Comparison of ENCODE assay signal across 7 cellular contexts in genomic region chr14:21039585-21040369, GRCh38. TPM values are rescaled to one million over a fixed set of nuclear protein-coding genes. Genes with fewer than 3 reads are reported as not detected.
DNase-seq lines count a peak whose midpoint lies in the region; ATAC-seq and TF ChIP-seq lines count a peak whose summit lies in the region.

No MANE protein-coding gene starts in this region.

- TF ChIP-seq EP300 in transverse colon (IDR thresholded peaks at IDR 0.05; ENCODE audit: low read depth): no peak

- H3K9ac ChIP-seq in IMR-90 (ENCODE audit: low read depth, low read length): no peak overlapping the region

- H3K4me3 ChIP-seq in IMR-90 (ENCODE audit: insufficient read depth, low read depth, low read length): no peak overlapping the region
- peak overlapping the region; percentile 6 for H3K4me3 ChIP-seq in lower lobe of right lung
- H3K4me3 ChIP-seq in transverse colon: no peak overlapping the region

- no peaks in the 10 kb centered on the region for H3K36me3 ChIP-seq in IMR-90 (ENCODE audit: control insufficient read depth, insufficient read depth, low read length)
- H3K36me3 ChIP-seq in lower lobe of right lung: no peaks in the 10 kb centered on the region
- H3K36me3 ChIP-seq in transverse colon: no peaks in the 10 kb centered on the region

- no peak overlapping the region for H3K4me2 ChIP-seq in IMR-90 (ENCODE audit: low read depth, low read length)

- no peak overlapping the region for H2BK15ac ChIP-seq in IMR-90 (ENCODE audit: low read depth, low read length)

- H2BK5ac ChIP-seq in IMR-90 (ENCODE audit: low read depth, low read length, poor library complexity, severe bottlenecking): no peak overlapping the region

- H4K5ac ChIP-seq in IMR-90 (ENCODE audit: low read depth, low read length): no peak overlapping the region

- no peak overlapping the region for H3K18ac ChIP-seq in IMR-90 (ENCODE audit: low read depth, low read length)

- no peak overlapping the region for H4K91ac ChIP-seq in IMR-90 (ENCODE audit: insufficient read depth, low read depth, low read length)

- H4K20me1 ChIP-seq in IMR-90 (ENCODE audit: insufficient read depth, low read length): no peaks in the 10 kb centered on the region

- H3K23ac ChIP-seq in IMR-90 (ENCODE audit: low read depth, low read length): no peak overlapping the region

- H3K27ac ChIP-seq in IMR-90 (ENCODE audit: insufficient read depth, low read length) (no peak overlapping the region), lower lobe of right lung (peak overlapping the region; percentile 68), transverse colon (peak overlapping the region; percentile 75 to 83 (median 80))

- no peak overlapping the region for H2AK5ac ChIP-seq in IMR-90 (ENCODE audit: low read depth, low read length)

- H4K8ac ChIP-seq in IMR-90 (ENCODE audit: low read depth in 2 of 2, low read length in 2 of 2): no peak overlapping the region

- H2BK120ac ChIP-seq in IMR-90 (ENCODE audit: low read depth, low read length): no peak overlapping the region

- peak; percentile 68 for TF ChIP-seq CTCF in IMR-90 (conservative IDR thresholded peaks at IDR 0.05; ENCODE audit: low read depth, low read length)
- TF ChIP-seq CTCF in lower lobe of right lung (IDR thresholded peaks at IDR 0.05): peak; percentile 64
- TF ChIP-seq CTCF in transverse colon (IDR thresholded peaks at IDR 0.05): peak; percentile 59 to 75 (median 63)

- TF ChIP-seq RAD21 in IMR-90 (IDR thresholded peaks at IDR 0.05; ENCODE audit: low read length): peak; percentile 70

- peak; percentile 81 for ATAC-seq in IMR-90 (ENCODE audit: low read depth)
- peak; percentile 53 to 68 for ATAC-seq in lower lobe of right lung

- CTCF ChIA-PET in IMR-90 (lab: Yijun Ruan, JAX): interaction anchor here (0.6 to 3.7 kb wide), 11 partner anchors 8 to 348 kb away, joined by 3 to 37 read pairs (median 4); no protein-coding TSS in a partner anchor

- no TSS peak for BruUV-seq in IMR-90 (replicated peaks; lab: Mats Ljungman, UMichigan)

- H2AK9ac ChIP-seq in IMR-90 (replicated peaks; ENCODE audit: low read depth, low read length, poor library complexity): no peak overlapping the region

- 62% methylated on average over 4 of the region's 8 CpGs; no CpG with 5 or more reads in 1 of the 2 experiments for WGBS in IMR-90 (ENCODE audit: extremely low coverage in 2 of 2, insufficient read length in 1 of 2), 2 experiments
- 36 to 46% methylated on average over 8 of the region's 8 CpGs for WGBS in transverse colon (ENCODE audit: low coverage in 1 of 2), 2 donors

- no peak overlapping the region for H2AFZ ChIP-seq in IMR-90 (replicated peaks; ENCODE audit: low read length, poor library complexity)

- no peak overlapping the region for H2BK20ac ChIP-seq in IMR-90 (ENCODE audit: low read depth, low read length)

- no peaks in the 10 kb centered on the region for H3K79me1 ChIP-seq in IMR-90 (ENCODE audit: low read depth in 1 of 2, low read length in 2 of 2)

- H3K9me3 ChIP-seq in IMR-90 (ENCODE audit: control insufficient read depth, insufficient read depth, low read length) (no peaks in the 10 kb centered on the region), lower lobe of right lung (no peaks in the 10 kb centered on the region), transverse colon (no peaks in the 10 kb centered on the region)

- dilution Hi-C loops in IMR-90 (cut with HindIII; ENCODE audit: low sequenced_read_pairs, unreplicated experiment): no loop called here

- TF ChIP-seq POLR2A in IMR-90 (IDR thresholded peaks at IDR 0.05; ENCODE audit: low read depth, low read length) (no peak), transverse colon (IDR thresholded peaks at IDR 0.05) (no peak)

- H3K9me1 ChIP-seq in IMR-90 (ENCODE audit: insufficient read depth, low read length): no peaks in the 10 kb centered on the region

- intact Hi-C loops in IMR-90 (cut with micrococcal nuclease): loop anchor here (1.0 to 2.0 kb wide), 4 partner anchors 25 to 342 kb away; no protein-coding TSS in a partner anchor
- intact Hi-C loops in lower lobe of right lung (cut with DNase I): no loop called here
- intact Hi-C loops in transverse colon (cut with DNase I; ENCODE audit: low total_unique reads): loop anchor here (2.0 kb wide), 1 partner anchor 25 kb away; no protein-coding TSS in a partner anchor

- POLR2A ChIA-PET in IMR-90 (lab: Charles Lee; ENCODE audit: unreplicated experiment): no interaction called here

- no peak overlapping the region for H3K4ac ChIP-seq in IMR-90 (ENCODE audit: low read depth, low read length)

- in situ Hi-C loops in IMR-90 (cut with MboI; ENCODE audit: low sequenced_read_pairs): no loop called here
- in situ Hi-C loops in transverse colon (cut with MboI; ENCODE audit: low pct_ligation_motif_present in 1 of 4, low pct_unique_long_range_greater_than_20kb in 1 of 4, low sequenced_read_pairs in 3 of 4): no loop called here

- H3K27me3 ChIP-seq in IMR-90 (ENCODE audit: control insufficient read depth, insufficient read depth, low read length): peaks cover 36% of the 10 kb centered on the region
- no peaks in the 10 kb centered on the region for H3K27me3 ChIP-seq in lower lobe of right lung (ENCODE audit: low read depth)
- no peaks in the 10 kb centered on the region for H3K27me3 ChIP-seq in transverse colon

- DNase-seq in ELF-1 (ENCODE audit: low read depth, low spot score) (peak; percentile 77), IMR-90 (peak; percentile 67), SHP77 treated with DMSO at 0.1 percent for 48 hours (lab: John Stamatoyannopoulos, UW) (peak; percentile 77), lower lobe of right lung (no peak), transverse colon (peak; percentile 45)
- DNase-seq in effector CD8-positive, alpha-beta T cell (lab: John Stamatoyannopoulos, UW): peak; percentile 4
- no peak for DNase-seq in activated CD4-positive, CD25-positive, alpha-beta regulatory T cell treated with anti-CD3 and anti-CD28 coated beads, Interleukin-2, amount 50 U/mL, for 72 hours

- H3K4me1 ChIP-seq in IMR-90 (ENCODE audit: control insufficient read depth, insufficient read depth, low read length) (peaks cover 2% of the 10 kb centered on the region; the same call in 1 of the 2 replicates), lower lobe of right lung (peaks cover 47% of the 10 kb centered on the region), transverse colon (peaks cover 28 to 43% (median 31%) of the 10 kb centered on the region in 4 donors)

- no peak overlapping the region for H3K14ac ChIP-seq in IMR-90 (replicated peaks; ENCODE audit: low read depth, low read length)

- no peak overlapping the region for H3K56ac ChIP-seq in IMR-90 (ENCODE audit: extremely low read depth, insufficient read depth, low read length)

TF ChIP-seq in IMR-90, 13 proteins besides CTCF, POLR2A, EP300 and RAD21:
- peak; percentile 60 for TF ChIP-seq SMC3 (IDR thresholded peaks at IDR 0.05; ENCODE audit: low read depth, low read length)
- no peak for TF ChIP-seq CHD1 (IDR thresholded peaks at IDR 0.05; ENCODE audit: low read depth, low read length)
TF ChIP-seq in IMR-90: peak in this region for 1.

RNA-seq across cellular contexts. Expression of gene RNASE7, which starts 2.4 kb away (rescaled TPM):
- total RNA-seq in IMR-90 (2012; rRNA removed) (not detected in 2 replicates), lower lobe of right lung (not detected), transverse colon (under 1 TPM in 1 of 4 donors, not detected in 3; 0.48 TPM)
- polyA plus RNA-seq in IMR-90 (2012; rRNA removed): not detected in 2 replicates
- polyA plus RNA-seq in IMR-90 (2012; cell fraction: cytosol; rRNA removed): not detected in 2 replicates
- not detected in 2 replicates for polyA plus RNA-seq in IMR-90 (2012; cell fraction: nucleus; rRNA removed; ENCODE audit: low replicate concordance)

RNA-seq across cellular contexts. Expression of gene RNASE13, which starts 5.2 kb away (rescaled TPM):
- not detected in 2 replicates for total RNA-seq in IMR-90 (2012; rRNA removed)
- polyA plus RNA-seq in IMR-90 (2012; rRNA removed): not detected in 2 replicates
- polyA plus RNA-seq in IMR-90 (2012; cell fraction: cytosol; rRNA removed): not detected in 2 replicates
- polyA plus RNA-seq in IMR-90 (2012; cell fraction: nucleus; rRNA removed; ENCODE audit: low replicate concordance): 0.08 and 0.16 TPM in 2 replicates
- total RNA-seq in lower lobe of right lung: not detected
- total RNA-seq in transverse colon: not detected

RNA-seq across cellular contexts. Expression of gene TPPP2, which starts 9.8 kb away (rescaled TPM):
- total RNA-seq in IMR-90 (2012; rRNA removed): not detected in 2 replicates
- not detected in 2 replicates for polyA plus RNA-seq in IMR-90 (2012; rRNA removed)
- not detected in 2 replicates for polyA plus RNA-seq in IMR-90 (2012; cell fraction: cytosol; rRNA removed)
- not detected in 2 replicates for polyA plus RNA-seq in IMR-90 (2012; cell fraction: nucleus; rRNA removed; ENCODE audit: low replicate concordance)
- total RNA-seq in lower lobe of right lung: not detected
- total RNA-seq in transverse colon: not detected

RNA-seq across cellular contexts. Expression of gene NDRG2, which starts 14.9 kb away (rescaled TPM):
- 0.36 and 0.56 TPM in 2 replicates for total RNA-seq in IMR-90 (2012; rRNA removed)
- 1.2 and 1.5 TPM in 2 replicates for polyA plus RNA-seq in IMR-90 (2012; rRNA removed)
- 0.63 and 1.0 TPM in 2 replicates for polyA plus RNA-seq in IMR-90 (2012; cell fraction: cytosol; rRNA removed)
- polyA plus RNA-seq in IMR-90 (2012; cell fraction: nucleus; rRNA removed; ENCODE audit: low replicate concordance): 2.1 and 2.8 TPM in 2 replicates
- total RNA-seq in lower lobe of right lung: 92.7 TPM
- total RNA-seq in transverse colon: 100 to 1,000 TPM; 144 to 275 (median 192) TPM

RNA-seq across cellular contexts. Expression of gene RNASE8, which starts 17.8 kb away (rescaled TPM):
- not detected in 2 replicates for total RNA-seq in IMR-90 (2012; rRNA removed)
- polyA plus RNA-seq in IMR-90 (2012; rRNA removed): not detected in 2 replicates
- not detected in 2 replicates for polyA plus RNA-seq in IMR-90 (2012; cell fraction: cytosol; rRNA removed)
- polyA plus RNA-seq in IMR-90 (2012; cell fraction: nucleus; rRNA removed; ENCODE audit: low replicate concordance): not detected in 2 replicates
- not detected for total RNA-seq in lower lobe of right lung
- not detected for total RNA-seq in transverse colon

Comparison
In these comparisons a context has a peak if more than half of its experiments do, and no peak if none do; other contexts are left out.
1. DNase-seq: peak in ELF-1 (single experiment), IMR-90 (single experiment), SHP77 treated with DMSO at 0.1 percent for 48 hours (single experiment), effector CD8-positive, alpha-beta T cell (single experiment) and transverse colon (single experiment); none in lower lobe of right lung (single experiment) and activated CD4-positive, CD25-positive, alpha-beta regulatory T cell treated with anti-CD3 and anti-CD28 coated beads, Interleukin-2, amount 50 U/mL, for 72 hours (single experiment).
2. Peak in every context shown above with its lines, with median percentiles within 50 percentile points of each other: CTCF ChIP-seq.